ENCODE assay signal across 9 cellular contexts in genomic region chr4:110620352-110621327, GRCh38. TPM values are rescaled to one million over a fixed set of nuclear protein-coding genes. Genes with fewer than 3 reads are reported as not detected.
A peak's percentile ranks its signal among the peaks of the same experiment; 100 is the strongest.
DNase-seq lines count a peak whose midpoint lies in the region; ATAC-seq, FAIRE-seq and TF ChIP-seq lines count a peak whose summit lies in the region.
"Had no signal": no experiment of that assay in that cellular context is flagged by ENCODE, and none has a peak within 500 bp of the region (broad histone marks: within the 10 kb centered on the region; RNA-seq: fewer than 3 reads in every experiment).

No MANE protein-coding gene starts in this region.

- no peaks in the 10 kb centered on the region for H3K36me3 ChIP-seq in keratinocyte (ENCODE audit: control insufficient read depth in 2 of 2, extremely low read depth in 1 of 2, insufficient read depth in 2 of 2, low read length in 2 of 2)
- no peaks in the 10 kb centered on the region for H3K36me3 ChIP-seq in thymus (ENCODE audit: control insufficient read depth, insufficient read depth)

- no peaks in the 10 kb centered on the region for H3K79me2 ChIP-seq in keratinocyte (ENCODE audit: control insufficient read depth, insufficient read depth, low read length)

- peaks cover 98% of the 10 kb centered on the region for H3K27me3 ChIP-seq in keratinocyte (ENCODE audit: control insufficient read depth, extremely low read depth, insufficient read depth, low read length)
- H3K27me3 ChIP-seq in thymus (ENCODE audit: control insufficient read depth, insufficient read depth): peaks cover 92% of the 10 kb centered on the region

- H3K4me1 ChIP-seq in keratinocyte (ENCODE audit: control insufficient read depth, extremely low read depth, insufficient read depth, low read length): peaks cover 2% of the 10 kb centered on the region
- peaks cover 10% of the 10 kb centered on the region for H3K4me1 ChIP-seq in thymus (ENCODE audit: control insufficient read depth, insufficient read depth, low read length)

- peak; percentile 50 to 63 for DNase-seq in activated T-cell treated with anti-CD3 and anti-CD28 coated beads, Interleukin-2, amount 50 U/mL, for 48 hours
- no peak for DNase-seq in activated T-cell treated with anti-CD3 and anti-CD28 coated beads, Interleukin-2, amount 50 U/mL, for 1 hour
- peak; percentile 65 for DNase-seq in amniotic epithelial cell (ENCODE audit: low read depth)
- DNase-seq in keratinocyte (ENCODE audit: low read depth, low spot score): no peak
- DNase-seq in NCI-H146 (lab: John Stamatoyannopoulos, UW): no peak
- DNase-seq in COLO829 (ENCODE audit: low spot score): no peak

- no peak overlapping the region for H2AFZ ChIP-seq in keratinocyte (ENCODE audit: control insufficient read depth, low read length)

- H3K9me1 ChIP-seq in keratinocyte (ENCODE audit: control insufficient read depth, extremely low read depth, insufficient read depth, low read length): no peaks in the 10 kb centered on the region

- 7% methylated on average over 43 of the region's 43 CpGs for WGBS in thymus

- H3K4me3 ChIP-seq in keratinocyte (ENCODE audit: control insufficient read depth in 2 of 3, extremely low read depth in 1 of 3, insufficient read depth in 2 of 3, low read depth in 1 of 3, low read length in 3 of 3) (peak overlapping the region in 1 of 3 experiments; percentile 51), thymus (ENCODE audit: low read length) (peak overlapping the region; percentile 27)

- no peak overlapping the region for H3K9ac ChIP-seq in keratinocyte (ENCODE audit: control insufficient read depth, extremely low read depth, insufficient read depth, low read length)

- peak in 1 of 3 experiments; percentile 30 for TF ChIP-seq CTCF in keratinocyte (optimal IDR thresholded peaks at IDR 0.05 in 1 of 3, IDR thresholded peaks at IDR 0.05 in 1 of 3, conservative IDR thresholded peaks at IDR 0.05 in 1 of 3; ENCODE audit: extremely low read depth in 1 of 3, insufficient read depth in 2 of 3, low read length in 3 of 3)

- no peak overlapping the region for H3K27ac ChIP-seq in keratinocyte (ENCODE audit: control insufficient read depth, insufficient read depth, low read length)
- no peak overlapping the region for H3K27ac ChIP-seq in thymus (ENCODE audit: low read depth)

- no peak for FAIRE-seq in keratinocyte (lab: Jason Lieb, UNC)
- FAIRE-seq: colon had no signal

- no peak for ATAC-seq in HG02870 (IDR thresholded peaks at IDR 0.05; ENCODE audit: unreplicated experiment)

- dilution Hi-C loops in keratinocyte (cut with MboI; ENCODE audit: extremely low pct_ligation_motif_present, low sequenced_read_pairs): no loop called here

- H3K4me2 ChIP-seq in keratinocyte (ENCODE audit: control insufficient read depth, extremely low read depth, insufficient read depth, low read depth, low read length): peak overlapping the region; percentile 56

- H3K9me3 ChIP-seq in keratinocyte (ENCODE audit: control insufficient read depth, low read depth, low read length) (peaks cover 11% of the 10 kb centered on the region), thymus (ENCODE audit: control insufficient read depth) (peaks cover 4% of the 10 kb centered on the region)

- H4K20me1 ChIP-seq in keratinocyte (ENCODE audit: control insufficient read depth, extremely low read depth, insufficient read depth, low read length): no peaks in the 10 kb centered on the region

RNA-seq across cellular contexts. Expression of gene PITX2, which starts 2.2 kb away (rescaled TPM):
- not detected in 3 replicates for polyA plus RNA-seq in keratinocyte
- polyA plus RNA-seq in keratinocyte (2011; ENCODE audit: low read depth): not detected
- polyA plus RNA-seq in keratinocyte (2011; cell fraction: cytosol; rRNA removed): not detected in 2 replicates
- not detected in 2 replicates for polyA plus RNA-seq in keratinocyte (2011; cell fraction: nucleus; rRNA removed)
- not detected in 2 replicates for polyA plus RNA-seq in keratinocyte (2012; ENCODE audit: low replicate concordance)
- not detected in 3 replicates for polyA minus RNA-seq in keratinocyte
- polyA minus RNA-seq in keratinocyte (2011; cell fraction: cytosol; rRNA and poly(A)+ RNA removed): not detected
- polyA minus RNA-seq in keratinocyte (2011; cell fraction: nucleus; rRNA and poly(A)+ RNA removed): not detected in 2 replicates
- 0.39 TPM for polyA plus RNA-seq in thymus

Comparison
In these comparisons a context has a peak if more than half of its experiments do, and no peak if none do; other contexts are left out.
1. DNase-seq: peak in activated T-cell treated with anti-CD3 and anti-CD28 coated beads, Interleukin-2, amount 50 U/mL, for 48 hours (2 of 2) and amniotic epithelial cell (single experiment); none in activated T-cell treated with anti-CD3 and anti-CD28 coated beads, Interleukin-2, amount 50 U/mL, for 1 hour (single experiment), keratinocyte (single experiment), NCI-H146 (single experiment) and COLO829 (single experiment).